In the genomic region with DNA sequence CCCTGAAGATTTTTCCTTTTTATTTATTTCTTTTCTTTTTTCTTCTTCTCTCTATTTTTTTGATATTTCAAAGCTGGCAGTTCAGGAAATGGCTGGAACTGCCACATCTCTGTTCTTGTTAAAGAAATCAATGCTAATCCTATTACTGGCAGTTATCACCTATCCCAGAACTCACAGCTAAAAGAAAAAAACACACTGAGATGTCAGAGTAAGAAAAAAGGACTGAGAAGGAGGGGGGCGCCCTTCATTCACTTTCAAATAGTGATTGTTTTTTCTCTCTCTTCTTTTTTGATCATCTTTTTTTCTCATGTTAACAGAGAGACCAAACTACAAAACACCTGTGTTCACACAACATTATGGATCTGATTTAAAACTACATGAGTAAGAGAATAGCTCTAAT, we compare ENCODE assay signal across 12 cellular contexts.
"Had no signal": no experiment of that assay in that cellular context is flagged by ENCODE, and none has a peak within 500 bp of the region (broad histone marks: within the 10 kb centered on the region; RNA-seq: fewer than 3 reads in every experiment).

No MANE protein-coding gene starts in this region.

- H3K9me3 ChIP-seq: pancreas had no signal

- H3K4me1 ChIP-seq: foreskin keratinocyte, pancreas had no signal

- H3K27ac ChIP-seq: foreskin keratinocyte, pancreas had no signal

- H3K36me3 Mint-ChIP-seq: natural killer cell had no signal

- DNase-seq: dermis blood vessel endothelial cell; erythroblast; foreskin keratinocyte; kidney glomerular epithelial cell; natural killer cell; occipital lobe; pancreas; right cardiac atrium; small intestine; stimulated activated CD4-positive, alpha-beta T cell treated with anti-CD3 and anti-CD28 coated beads, Interleukin-12 subunit alpha, Interleukin-12 subunit beta, amount 100 ng/mL, for 4 hours; stimulated activated naive CD4-positive, alpha-beta T cell treated with Interleukin-2 at 50 U/mL for 16 hours; trophoblast cell had no signal

- ATAC-seq: foreskin keratinocyte, natural killer cell, pancreas, right cardiac atrium had no signal

- H3K4me1 Mint-ChIP-seq: natural killer cell had no signal

- H3K27ac Mint-ChIP-seq: natural killer cell had no signal

- H3K4me3 Mint-ChIP-seq: natural killer cell had no signal

- H3K36me3 ChIP-seq: pancreas had no signal

- H3K27me3 ChIP-seq: foreskin keratinocyte had no signal

- H3K4me3 ChIP-seq: pancreas had no signal
